In the genomic region with DNA sequence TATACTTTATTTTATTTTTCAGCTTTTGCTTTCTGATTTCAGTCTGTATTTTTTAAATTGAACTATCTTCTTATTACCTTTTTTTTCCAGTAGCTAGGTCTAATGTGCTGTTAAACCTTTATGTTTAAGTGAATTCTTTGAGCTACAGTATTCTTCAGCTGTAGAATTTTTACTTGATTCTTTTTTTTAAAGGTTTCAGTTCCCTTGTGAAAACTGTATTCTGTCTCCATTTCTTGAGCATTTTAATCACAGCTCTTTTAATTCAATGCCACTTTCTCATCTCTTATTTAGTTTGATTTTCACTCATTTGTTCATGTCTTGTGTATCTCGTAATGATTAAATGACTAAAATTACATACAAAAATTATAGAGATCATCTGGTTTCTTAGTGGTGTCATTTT, we compare ENCODE assay signal across 24 cellular contexts.
"Had no signal": no experiment of that assay in that cellular context is flagged by ENCODE, and none has a peak within 500 bp of the region (broad histone marks: within the 10 kb centered on the region; RNA-seq: fewer than 3 reads in every experiment).

No MANE protein-coding gene starts in this region.

- H3K4me1 ChIP-seq: neural progenitor cell, parathyroid adenoma, psoas muscle, right lobe of liver, sigmoid colon, stomach, thyroid gland, transverse colon, upper lobe of right lung, uterus had no signal

- H3K4me2 ChIP-seq: neural progenitor cell had no signal

- H3K9me3 ChIP-seq: ovary, psoas muscle, right lobe of liver, sigmoid colon, thoracic aorta, thyroid gland, transverse colon, upper lobe of right lung, uterus had no signal

- ATAC-seq: natural killer cell; psoas muscle; right cardiac atrium; right lobe of liver; stimulated activated effector memory CD8-positive, alpha-beta T cell treated with anti-CD3 and anti-CD28 coated beads, Interleukin-12 subunit alpha, Interleukin-12 subunit beta, amount 100 ng/mL, for 72 hours; stimulated activated naive B cell treated with anti-CD40 and anti-IgM and Interleukin-4, amounts not matched to agents 10 μg/mL and 1 μg/mL and 100 μg/mL, for 72 hours; upper lobe of right lung had no signal

- H3K36me3 ChIP-seq: neural progenitor cell, ovary, right lobe of liver, sigmoid colon, stomach, thoracic aorta, thyroid gland, transverse colon, upper lobe of right lung, uterus had no signal

- H3K27me3 ChIP-seq: neural progenitor cell, ovary, right lobe of liver, sigmoid colon, stomach, thyroid gland, transverse colon, upper lobe of right lung, uterus had no signal

- H3K79me2 ChIP-seq: parathyroid adenoma had no signal

- H3K27ac ChIP-seq: neural progenitor cell, ovary, parathyroid adenoma, psoas muscle, right lobe of liver, sigmoid colon, stomach, thoracic aorta, thyroid gland, transverse colon, upper lobe of right lung, uterus had no signal

- DNase-seq: natural killer cell; occipital lobe; ovary; posterior cingulate gyrus; psoas muscle; right cardiac atrium; right lobe of liver; sigmoid colon; small intestine; stimulated activated CD4-positive, alpha-beta T cell treated with anti-CD3 and anti-CD28 coated beads, Interleukin-15, amount 100 ng/mL, for 24 hours; stimulated activated CD4-positive, alpha-beta T cell treated with anti-CD3 and anti-CD28 coated beads, Interleukin-2, amount 100 ng/mL, for 24 hours; stimulated activated CD4-positive, alpha-beta T cell treated with anti-CD3 and anti-CD28 coated beads, Interleukin-2, amount 100 ng/mL, for 48 hours; stimulated activated CD4-positive, alpha-beta T cell treated with anti-CD3 and anti-CD28 coated beads, Interleukin-4, amount 100 ng/mL, for 24 hours; stimulated activated naive B cell treated with anti-CD40 and anti-IgM and Interleukin-4, amounts not matched to agents 10 μg/mL and 1 μg/mL and 100 μg/mL, for 72 hours; stimulated activated naive CD4-positive, alpha-beta T cell treated with Interleukin-2 at 50 U/mL for 16 hours; stomach; thyroid gland; transverse colon; upper lobe of right lung; uterus had no signal

- H3K9ac ChIP-seq: neural progenitor cell, parathyroid adenoma had no signal

- H2AFZ ChIP-seq: neural progenitor cell, parathyroid adenoma had no signal

- H3K4me3 ChIP-seq: neural progenitor cell, ovary, psoas muscle, right lobe of liver, sigmoid colon, stomach, thoracic aorta, thyroid gland, transverse colon, upper lobe of right lung, uterus had no signal

- FAIRE-seq: small intestine had no signal
